ENCODE assay signal across 20 cellular contexts in genomic region chr18:45435810-45436209, GRCh38.
DNase-seq lines count a peak whose midpoint lies in the region; ATAC-seq, FAIRE-seq and TF ChIP-seq lines count a peak whose summit lies in the region.
"Had no signal": no experiment of that assay in that cellular context is flagged by ENCODE, and none has a peak within 500 bp of the region (broad histone marks: within the 10 kb centered on the region; RNA-seq: fewer than 3 reads in every experiment).

No MANE protein-coding gene starts in this region.

- no peak overlapping the region for H2AFZ ChIP-seq in HepG2 (ENCODE audit: low read length)

- peak; percentile 38 to 53 for ATAC-seq in left cardiac atrium
- ATAC-seq in heart left ventricle = no peak
- no peak for ATAC-seq in HepG2
- ATAC-seq in right lobe of liver = no peak
- ATAC-seq: A549; CD8-positive, alpha-beta T cell had no signal

- no peak for TF ChIP-seq POLR2A in heart left ventricle (IDR thresholded peaks at IDR 0.05)
- TF ChIP-seq POLR2A in HepG2 (IDR thresholded peaks at IDR 0.05; ENCODE audit: insufficient read depth in 1 of 2, low read depth in 2 of 2, low read length in 2 of 2) = no peak
- no peak for TF ChIP-seq POLR2A in right lobe of liver (IDR thresholded peaks at IDR 0.05)

- H3K4me2 ChIP-seq in HepG2 (ENCODE audit: low read depth, low read length) = no peak overlapping the region
- H3K4me2 ChIP-seq: A549 had no signal

- POLR2A ChIA-PET in HepG2 (lab: Yijun Ruan, JAX) = no interaction called here

- TF ChIP-seq EP300 in HepG2 (IDR thresholded peaks at IDR 0.05; ENCODE audit: low read depth in 2 of 2, low read length in 2 of 2) = no peak
- TF ChIP-seq EP300 in HepG2 (CRISPR knock-in tag; IDR thresholded peaks at IDR 0.05; ENCODE audit: borderline replicate concordance) = no peak

- DNase-seq in left cardiac atrium (no peak), heart left ventricle (no peak), HepG2 (ENCODE audit: low spot score) (no peak), right lobe of liver (no peak), small intestine (no peak)
- DNase-seq: AML-193; Caco-2; Calu3; CD4-positive, alpha-beta T cell; CD8-positive, alpha-beta T cell; DMS79 treated with DMSO at 0.1 percent for 48 hours; GF-D8 had no signal

- H3K9me3 ChIP-seq in heart left ventricle (no peaks in the 10 kb centered on the region), HepG2 (ENCODE audit: low read length) (no peaks in the 10 kb centered on the region), right lobe of liver (no peaks in the 10 kb centered on the region), small intestine (ENCODE audit: control insufficient read depth, low read depth) (no peaks in the 10 kb centered on the region)
- H3K9me3 ChIP-seq: A549; BLaER1 treated with 17β-estradiol and CSF1 and Interleukin-3, amounts not matched to agents 10 nM and 100 nM; Caco-2 had no signal

- H3K27ac ChIP-seq in heart left ventricle (no peak overlapping the region), HepG2 (ENCODE audit: extremely low read length, insufficient read depth, low read length) (no peak overlapping the region), right lobe of liver (no peak overlapping the region), small intestine (ENCODE audit: low read depth in 1 of 2, low read length in 1 of 2) (no peak overlapping the region)
- H3K27ac ChIP-seq: 22Rv1; A549; BLaER1 treated with 17β-estradiol and CSF1 and Interleukin-3, amounts not matched to agents 10 nM and 100 nM; C4-2B had no signal

- 56 to 69% (median 62%) methylated on average over 3 of the region's 3 CpGs for WGBS in heart left ventricle, 4 donors
- 1% methylated on average over 3 of the region's 3 CpGs for WGBS in HepG2 (ENCODE audit: low lambda C conversion rate)
- WGBS in right lobe of liver (ENCODE audit: insufficient coverage, low coverage, low lambda C conversion rate, missing lambda C conversion rate) = 40% methylated on average over 3 of the region's 3 CpGs
- WGBS in small intestine, 3 donors = 76 to 88% (median 79%) methylated on average over 3 of the region's 3 CpGs

- H3K27me3 ChIP-seq in heart left ventricle (no peaks in the 10 kb centered on the region), HepG2 (ENCODE audit: control insufficient read depth in 1 of 2, insufficient read depth in 2 of 2, low read length in 2 of 2) (no peaks in the 10 kb centered on the region), right lobe of liver (no peaks in the 10 kb centered on the region), small intestine (ENCODE audit: control insufficient read depth in 2 of 2, insufficient read depth in 2 of 2, low read length in 2 of 2) (peaks cover 0 to 2% of the 10 kb centered on the region in 2 donors)
- H3K27me3 ChIP-seq: BLaER1 treated with 17β-estradiol and CSF1 and Interleukin-3, amounts not matched to agents 10 nM and 100 nM had no signal

- TF ChIP-seq CTCF in heart left ventricle (IDR thresholded peaks at IDR 0.05) = no peak
- TF ChIP-seq CTCF in HepG2 (CRISPR knock-in tag; IDR thresholded peaks at IDR 0.05) = no peak
- no peak for TF ChIP-seq CTCF in right lobe of liver (IDR thresholded peaks at IDR 0.05)

- peaks cover 0 to 12% (median 0%) of the 10 kb centered on the region in 12 donors for H3K4me1 ChIP-seq in heart left ventricle
- no peaks in the 10 kb centered on the region for H3K4me1 ChIP-seq in HepG2 (ENCODE audit: insufficient read depth, low read length)
- H3K4me1 ChIP-seq in right lobe of liver = no peaks in the 10 kb centered on the region
- no peaks in the 10 kb centered on the region for H3K4me1 ChIP-seq in small intestine (ENCODE audit: control insufficient read depth in 2 of 2, insufficient read depth in 1 of 2, low read depth in 1 of 2, low read length in 1 of 2)
- H3K4me1 ChIP-seq: A549, Caco-2 had no signal

- FAIRE-seq in HepG2 (lab: Jason Lieb, UNC) (no peak), small intestine (lab: Jason Lieb, UNC) (no peak)
- FAIRE-seq: A549, D721Med, G401.6, GM12891, GM19239 had no signal

- no peak overlapping the region for H3K9ac ChIP-seq in HepG2 (ENCODE audit: insufficient read depth, low read depth, low read length)
- H3K9ac ChIP-seq: BLaER1 treated with 17β-estradiol and CSF1 and Interleukin-3, amounts not matched to agents 10 nM and 100 nM had no signal

- H3K79me2 ChIP-seq in HepG2 (ENCODE audit: insufficient read depth, low read length) = no peaks in the 10 kb centered on the region

- no peak overlapping the region for H3K4me3 ChIP-seq in heart left ventricle
- no peak overlapping the region for H3K4me3 ChIP-seq in HepG2 (replicated peaks in 1 of 3; ENCODE audit: insufficient read depth in 1 of 3, low read depth in 2 of 3, low read length in 3 of 3)
- no peak overlapping the region for H3K4me3 ChIP-seq in right lobe of liver
- no peak overlapping the region for H3K4me3 ChIP-seq in small intestine (ENCODE audit: low read depth in 1 of 2, low read length in 2 of 2)
- H3K4me3 ChIP-seq: A549; BLaER1 treated with 17β-estradiol and CSF1 and Interleukin-3, amounts not matched to agents 10 nM and 100 nM had no signal

- no peaks in the 10 kb centered on the region for H3K36me3 ChIP-seq in heart left ventricle
- H3K36me3 ChIP-seq in HepG2 (replicated peaks in 1 of 2; ENCODE audit: control insufficient read depth in 1 of 2, insufficient read depth in 2 of 2, low read length in 2 of 2) = no peaks in the 10 kb centered on the region
- H3K36me3 ChIP-seq in right lobe of liver = no peaks in the 10 kb centered on the region
- no peaks in the 10 kb centered on the region for H3K36me3 ChIP-seq in small intestine (ENCODE audit: control insufficient read depth in 2 of 2, insufficient read depth in 2 of 2, low read length in 2 of 2)
- H3K36me3 ChIP-seq: BLaER1 treated with 17β-estradiol and CSF1 and Interleukin-3, amounts not matched to agents 10 nM and 100 nM had no signal

- CTCF ChIA-PET in HepG2 (lab: Yijun Ruan, JAX; ENCODE audit: low intra/inter-chr PET ratio, low total read pairs) = no interaction called here

- no peak for TF ChIP-seq RAD21 in HepG2 (CRISPR knock-in tag; IDR thresholded peaks at IDR 0.05)

- no TSS peak for BruUV-seq in HepG2 (replicated peaks; lab: Mats Ljungman, UMichigan)

- intact Hi-C loops in left cardiac atrium (cut with DNase I) = no loop called here
- intact Hi-C loops in heart left ventricle (cut with DNase I) = no loop called here
- intact Hi-C loops in HepG2 (cut with micrococcal nuclease; ENCODE audit: unreplicated experiment) = no loop called here
- intact Hi-C loops in right lobe of liver (cut with DNase I) = no loop called here

- in situ Hi-C loops in HepG2 (cut with HindIII; ENCODE audit: extremely low pct_ligation_motif_present, low pct_unique_long_range_greater_than_20kb) = no loop called here

- no peaks in the 10 kb centered on the region for H4K20me1 ChIP-seq in HepG2 (ENCODE audit: insufficient read depth, low read length)
- H4K20me1 ChIP-seq: BLaER1 treated with 17β-estradiol and CSF1 and Interleukin-3, amounts not matched to agents 10 nM and 100 nM had no signal

TF ChIP-seq in HepG2, 621 proteins besides CTCF, POLR2A, EP300 and RAD21:
- no peak for TF ChIP-seq ZKSCAN5 (CRISPR knock-in tag; IDR thresholded peaks at IDR 0.05)
- 0 out of 2 replicates have a peak, but pooled peaks have one; percentile 4 for TF ChIP-seq CEBPB (IDR thresholded peaks at IDR 0.05; ENCODE audit: borderline replicate concordance, low read depth, low read length)
TF ChIP-seq in HepG2: peak in this region for 1.

Comparison
In these comparisons a context has a peak if more than half of its experiments do, and no peak if none do; other contexts are left out.
1. ATAC-seq: peak in left cardiac atrium (2 of 2); none in heart left ventricle (0 of 4), HepG2 (single experiment) and right lobe of liver (0 of 4).